16 cellular contexts compared by ENCODE assay signal in the genomic region with DNA sequence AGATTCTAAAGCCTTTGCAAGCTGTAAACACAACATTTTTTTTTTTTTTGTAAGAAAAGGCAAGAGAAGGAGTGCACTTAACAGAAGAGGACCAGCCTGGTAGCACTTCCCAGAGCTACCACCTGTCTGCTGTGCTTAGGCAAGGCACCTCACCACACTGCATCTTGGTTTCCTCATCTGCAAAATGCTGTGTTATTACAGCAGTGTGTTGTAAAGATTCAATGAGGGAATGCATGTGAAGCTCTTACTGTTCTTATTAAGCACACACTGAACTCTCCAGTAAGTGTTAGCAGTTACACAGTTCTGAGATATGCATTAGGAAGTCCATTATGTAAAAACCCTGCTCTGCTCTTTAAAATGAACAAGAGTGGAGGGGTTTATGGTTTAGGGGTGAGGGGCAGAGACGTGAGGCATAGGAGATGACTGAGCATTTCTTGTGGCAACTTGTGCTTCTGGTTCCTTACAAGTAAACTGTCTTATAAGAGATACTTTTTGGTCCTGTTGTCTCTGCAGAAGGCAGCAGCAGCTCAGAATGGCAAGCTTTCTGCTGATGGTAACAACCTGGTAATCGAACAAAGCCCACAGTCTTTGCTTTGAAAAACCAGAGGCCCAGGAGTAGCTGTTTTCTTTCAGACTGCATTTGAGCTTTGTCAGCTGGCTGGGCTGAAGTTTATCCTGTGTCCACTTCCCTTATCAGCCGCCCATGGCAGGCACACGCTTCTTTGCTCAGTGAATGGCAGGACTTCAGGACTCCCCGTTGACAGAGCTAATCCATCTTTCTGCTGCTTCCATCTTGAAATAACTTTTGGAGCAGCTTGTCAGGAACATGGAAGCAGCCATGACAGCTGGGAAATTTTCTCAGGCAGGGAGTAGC.
A peak's percentile ranks its signal among the peaks of the same experiment; 100 is the strongest.
DNase-seq lines count a peak whose midpoint lies in the region; ATAC-seq, FAIRE-seq and TF ChIP-seq lines count a peak whose summit lies in the region.
"Had no signal": no experiment of that assay in that cellular context is flagged by ENCODE, and none has a peak within 500 bp of the region (broad histone marks: within the 10 kb centered on the region; RNA-seq: fewer than 3 reads in every experiment).

No MANE protein-coding gene starts in this region.

- H3K4me3 ChIP-seq in WERI-Rb-1 (ENCODE audit: low read depth, low read length), result no peak overlapping the region
- H3K4me3 ChIP-seq: esophagus squamous epithelium had no signal

- H3K27me3 ChIP-seq in foreskin keratinocyte, result no peaks in the 10 kb centered on the region
- H3K27me3 ChIP-seq in WERI-Rb-1 (ENCODE audit: insufficient read depth, low read depth, severe bottlenecking), result no peaks in the 10 kb centered on the region
- H3K27me3 ChIP-seq: esophagus squamous epithelium had no signal

- H3K4me1 ChIP-seq in foreskin keratinocyte, result peaks cover 8% of the 10 kb centered on the region

- no peak overlapping the region for H3K4me3 Mint-ChIP-seq in nephron
- H3K4me3 Mint-ChIP-seq: CD8-positive, alpha-beta memory T cell; stimulated activated naive B cell treated with anti-CD40 and anti-IgM and Interleukin-4, amounts not matched to agents 10 μg/mL and 1 μg/mL and 100 μg/mL, for 72 hours had no signal

- no peaks in the 10 kb centered on the region for H3K9me3 ChIP-seq in WERI-Rb-1 (ENCODE audit: severe bottlenecking)
- H3K9me3 ChIP-seq: esophagus squamous epithelium had no signal

- H3K27me3 Mint-ChIP-seq in nephron (ENCODE audit: low read depth), result no peaks in the 10 kb centered on the region
- H3K27me3 Mint-ChIP-seq: stimulated activated naive B cell treated with anti-CD40 and anti-IgM and Interleukin-4, amounts not matched to agents 10 μg/mL and 1 μg/mL and 100 μg/mL, for 72 hours had no signal

- H3K36me3 Mint-ChIP-seq in nephron (ENCODE audit: low read depth), result no peaks in the 10 kb centered on the region
- H3K36me3 Mint-ChIP-seq: CD8-positive, alpha-beta memory T cell; stimulated activated naive B cell treated with anti-CD40 and anti-IgM and Interleukin-4, amounts not matched to agents 10 μg/mL and 1 μg/mL and 100 μg/mL, for 72 hours had no signal

- no peak for FAIRE-seq in D721Med (lab: Jason Lieb, UNC)

- H3K27ac ChIP-seq in foreskin keratinocyte (peak overlapping the region; percentile 12), WERI-Rb-1 (no peak overlapping the region)
- H3K27ac ChIP-seq: esophagus squamous epithelium had no signal

- TF ChIP-seq CTCF in foreskin keratinocyte (conservative IDR thresholded peaks at IDR 0.05), result no peak
- TF ChIP-seq CTCF in nephron (IDR thresholded peaks at IDR 0.05; ENCODE audit: unreplicated experiment in 3 of 3), result no peak
- no peak for TF ChIP-seq CTCF in WERI-Rb-1 (IDR thresholded peaks at IDR 0.05; ENCODE audit: low read depth, low read length)
- TF ChIP-seq CTCF in D721Med (IDR thresholded peaks at IDR 0.05; ENCODE audit: insufficient read depth, missing control alignments), result no peak

- ATAC-seq in Right ventricle myocardium inferior (peak; percentile 90), foreskin keratinocyte (no peak), HG03097 (IDR thresholded peaks at IDR 0.05; ENCODE audit: low FRiP score, unreplicated experiment) (no peak)
- ATAC-seq: stimulated activated naive B cell treated with anti-CD40 and anti-IgM and Interleukin-4, amounts not matched to agents 10 μg/mL and 1 μg/mL and 100 μg/mL, for 72 hours had no signal

- H3K36me3 ChIP-seq in WERI-Rb-1, result no peaks in the 10 kb centered on the region
- H3K36me3 ChIP-seq: esophagus squamous epithelium had no signal

- H3K4me1 Mint-ChIP-seq in nephron, result peaks cover 55% of the 10 kb centered on the region
- H3K4me1 Mint-ChIP-seq: CD8-positive, alpha-beta memory T cell; stimulated activated naive B cell treated with anti-CD40 and anti-IgM and Interleukin-4, amounts not matched to agents 10 μg/mL and 1 μg/mL and 100 μg/mL, for 72 hours had no signal

- H3K27ac Mint-ChIP-seq in nephron, result peak overlapping the region; percentile 84 to 93 (median 90)
- H3K27ac Mint-ChIP-seq: CD8-positive, alpha-beta memory T cell; stimulated activated naive B cell treated with anti-CD40 and anti-IgM and Interleukin-4, amounts not matched to agents 10 μg/mL and 1 μg/mL and 100 μg/mL, for 72 hours had no signal

- DNase-seq in Right ventricle myocardium inferior (ENCODE audit: missing footprints), result peak; percentile 70
- no peak for DNase-seq in cardiac septum (ENCODE audit: low spot score)
- peak in 1 of 2 donors; percentile 35 for DNase-seq in foreskin keratinocyte
- no peak for DNase-seq in epidermal melanocyte (ENCODE audit: insufficient read length, low spot score)
- no peak for DNase-seq in WERI-Rb-1
- DNase-seq in D721Med (ENCODE audit: insufficient read length, low spot score), result no peak
- DNase-seq: activated CD4-positive, CD25-positive, alpha-beta regulatory T cell; activated naive CD4-positive, alpha-beta T cell treated with anti-CD3 and anti-CD28 coated beads, Interleukin-2, amount 50 U/mL, for 16 hours; CD8-positive, alpha-beta memory T cell; esophagus squamous epithelium; NCI-H1092; NCI-H2227 treated with DMSO at 0.1 percent for 48 hours; retina; stimulated activated naive B cell treated with anti-CD40 and anti-IgM and Interleukin-4, amounts not matched to agents 10 μg/mL and 1 μg/mL and 100 μg/mL, for 72 hours had no signal

- no peaks in the 10 kb centered on the region for H3K9me3 Mint-ChIP-seq in nephron
- H3K9me3 Mint-ChIP-seq: stimulated activated naive B cell treated with anti-CD40 and anti-IgM and Interleukin-4, amounts not matched to agents 10 μg/mL and 1 μg/mL and 100 μg/mL, for 72 hours had no signal

- intact Hi-C loops in Right ventricle myocardium inferior (cut with DNase I) (loop anchor here (5.0 kb wide), 1 partner anchor 44 kb away; no protein-coding TSS in a partner anchor), cardiac septum (cut with DNase I) (no loop called here)
